ENCODE assay signal across 8 cellular contexts in the genomic region with DNA sequence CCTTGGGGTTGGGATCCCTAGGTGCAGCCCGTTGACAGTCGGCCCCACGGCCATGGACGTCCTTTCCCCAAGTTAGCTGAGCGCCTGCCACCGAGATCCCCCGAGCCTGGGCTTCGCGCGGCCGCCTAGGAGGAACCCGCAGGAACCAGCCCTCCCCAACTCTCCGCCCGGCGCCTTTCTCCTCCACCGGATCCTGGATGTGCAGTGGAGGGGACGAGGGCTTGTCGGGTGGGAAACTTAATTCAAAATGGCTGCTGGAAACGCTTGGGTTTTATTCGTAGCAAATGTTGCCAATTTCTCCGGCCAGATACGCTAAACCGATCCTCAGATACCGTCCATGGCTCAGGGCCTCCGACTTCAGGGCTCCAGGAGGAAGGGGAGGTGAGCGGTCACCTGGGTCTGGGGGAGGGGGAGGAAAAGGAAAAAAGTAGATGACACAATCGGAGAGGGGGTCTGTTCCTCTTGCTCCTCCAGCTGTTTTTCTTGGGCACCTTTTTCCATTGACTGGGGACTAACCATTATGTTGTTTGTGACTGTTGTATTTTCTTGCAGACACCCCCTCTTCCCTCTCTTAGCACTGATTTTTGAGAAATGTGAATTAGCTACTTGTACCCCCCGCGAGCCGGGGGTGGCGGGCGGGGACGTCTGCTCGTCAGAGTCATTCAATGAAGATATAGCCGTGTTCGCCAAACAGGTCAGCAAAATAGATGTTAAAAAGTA. TPM values are rescaled to one million over a fixed set of nuclear protein-coding genes. Genes with fewer than 3 reads are reported as not detected.
A peak's percentile ranks its signal among the peaks of the same experiment; 100 is the strongest.
DNase-seq lines count a peak whose midpoint lies in the region; ATAC-seq, FAIRE-seq and TF ChIP-seq lines count a peak whose summit lies in the region.

No MANE protein-coding gene starts in this region.

- H3K9me3 ChIP-seq in SK-N-MC (ENCODE audit: low read depth, low read length), result no peaks in the 10 kb centered on the region
- no peaks in the 10 kb centered on the region for H3K9me3 ChIP-seq in ovary

- H3K27ac ChIP-seq in SK-N-MC (peak overlapping the region; percentile 100), ovary (peak overlapping the region; percentile 89 to 93)

- no peak for TF ChIP-seq CTCF in AG09309 (IDR thresholded peaks at IDR 0.05; ENCODE audit: control insufficient read depth, insufficient read depth, low read depth, low read length, missing control alignments)
- TF ChIP-seq CTCF in ovary (IDR thresholded peaks at IDR 0.05), result no peak

- H3K4me1 ChIP-seq in ovary (ENCODE audit: insufficient read depth), result peaks cover 2% of the 10 kb centered on the region

- DNase-seq in AG09309 (ENCODE audit: low read depth) (no peak), SK-N-MC (ENCODE audit: low read depth, low spot score) (no peak), head of caudate nucleus (peak in 27 of 42 donors; percentile 33 to 80 (median 56)), ovary (peak in 4 of 5 donors; percentile 31 to 59 (median 58)), RCC 7860 (ENCODE audit: low spot score) (no peak), foreskin melanocyte (no peak)

- ATAC-seq in HG03469 (IDR thresholded peaks at IDR 0.05; ENCODE audit: unreplicated experiment), result no peak
- ATAC-seq in HG03521 (IDR thresholded peaks at IDR 0.05; ENCODE audit: unreplicated experiment), result no peak

- H3K27me3 ChIP-seq in ovary, result no peaks in the 10 kb centered on the region

- H3K36me3 ChIP-seq in SK-N-MC (ENCODE audit: insufficient read depth, low read length) (peaks cover 84% of the 10 kb centered on the region), ovary (no peaks in the 10 kb centered on the region)

- no peak for TF ChIP-seq EP300 in ovary (IDR thresholded peaks at IDR 0.05)

- H3K4me3 ChIP-seq in AG09309 (ENCODE audit: control insufficient read depth, low read depth, low read length) (peak overlapping the region; percentile 31), SK-N-MC (peak overlapping the region; percentile 82), ovary (peak overlapping the region; percentile 80)

- 2 to 6% (median 6%) methylated on average over 32 to 36 of the region's 36 CpGs for WGBS in ovary, 3 donors

- FAIRE-seq in RCC 7860 (lab: Jason Lieb, UNC), result no peak

- peak overlapping the region; percentile 99 for H3K9ac ChIP-seq in SK-N-MC (ENCODE audit: insufficient read length)

- intact Hi-C loops in head of caudate nucleus (cut with DNase I) (no loop called here), ovary (cut with DNase I) (loop anchor here (2.0 to 10.0 kb wide), 9 partner anchors 55 to 1405 kb away; no protein-coding TSS in a partner anchor)

- no peak for TF ChIP-seq POLR2A in ovary (IDR thresholded peaks at IDR 0.05)

RNA-seq across cellular contexts. Expression of a gene that starts 4.5 kb away (rescaled TPM):
- 100 to 1,000 TPM in 2 of 7 donors, 10 to 100 TPM in 5; 33.9 to 163 (median 92.3) TPM for total RNA-seq in ovary
- 10 to 100 TPM; 19.4 to 50.2 TPM for polyA plus RNA-seq in ovary

Comparison
In these comparisons a context has a peak if more than half of its experiments do, and no peak if none do; other contexts are left out.
1. DNase-seq: peak in head of caudate nucleus (27 of 42) and ovary (4 of 5); none in AG09309 (single experiment), SK-N-MC (single experiment), RCC 7860 (single experiment) and foreskin melanocyte (single experiment).
2. H3K4me3 ChIP-seq: peak in every context shown above with its lines; median percentile 82 in SK-N-MC; 80 in ovary; 31 in AG09309.